1 cellular context compared by ENCODE assay signal in genomic region chr14:102584871-102585869, GRCh38.
A peak's percentile ranks its signal among the peaks of the same experiment; 100 is the strongest.
TF ChIP-seq lines count a peak whose summit lies in the region.

No MANE protein-coding gene starts in this region.

TF ChIP-seq in HepG2, 621 proteins besides CTCF, POLR2A, EP300 and RAD21 (continued from another document and continues in another):
- no peak for TF ChIP-seq HBP1 (CRISPR knock-in tag; IDR thresholded peaks at IDR 0.05; ENCODE audit: low read depth)
- TF ChIP-seq, protein P1, sequence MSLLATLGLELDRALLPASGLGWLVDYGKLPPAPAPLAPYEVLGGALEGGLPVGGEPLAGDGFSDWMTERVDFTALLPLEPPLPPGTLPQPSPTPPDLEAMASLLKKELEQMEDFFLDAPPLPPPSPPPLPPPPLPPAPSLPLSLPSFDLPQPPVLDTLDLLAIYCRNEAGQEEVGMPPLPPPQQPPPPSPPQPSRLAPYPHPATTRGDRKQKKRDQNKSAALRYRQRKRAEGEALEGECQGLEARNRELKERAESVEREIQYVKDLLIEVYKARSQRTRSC (CRISPR knock-in tag; IDR thresholded peaks at IDR 0.05; ENCODE audit: low read depth) = no peak
- no peak for TF ChIP-seq ZNF737 (CRISPR knock-in tag; IDR thresholded peaks at IDR 0.05; ENCODE audit: borderline replicate concordance)
- no peak for TF ChIP-seq MAZ (IDR thresholded peaks at IDR 0.05; ENCODE audit: borderline replicate concordance, low read depth, low read length)
- TF ChIP-seq MAZ (CRISPR knock-in tag; IDR thresholded peaks at IDR 0.05; ENCODE audit: low read depth) = no peak
- TF ChIP-seq SRY (CRISPR knock-in tag; IDR thresholded peaks at IDR 0.05) = no peak
- TF ChIP-seq ZNF20 (CRISPR knock-in tag; IDR thresholded peaks at IDR 0.05) = no peak
- TF ChIP-seq NR1H2 (CRISPR knock-in tag; IDR thresholded peaks at IDR 0.05; ENCODE audit: borderline replicate concordance, low read depth) = no peak
- TF ChIP-seq ZBTB46 (CRISPR knock-in tag; IDR thresholded peaks at IDR 0.05; ENCODE audit: borderline replicate concordance) = no peak
- no peak for TF ChIP-seq RXRB (CRISPR knock-in tag; IDR thresholded peaks at IDR 0.05; ENCODE audit: borderline replicate concordance)
- TF ChIP-seq HOXA7 (CRISPR knock-in tag; IDR thresholded peaks at IDR 0.05) = no peak
- 0 out of 2 replicates have a peak, but pooled peaks have one; percentile 50 for TF ChIP-seq MEF2D (CRISPR knock-in tag; IDR thresholded peaks at IDR 0.05)
- TF ChIP-seq HOXA5 (CRISPR knock-in tag; IDR thresholded peaks at IDR 0.05) = no peak
- TF ChIP-seq, protein P2, sequence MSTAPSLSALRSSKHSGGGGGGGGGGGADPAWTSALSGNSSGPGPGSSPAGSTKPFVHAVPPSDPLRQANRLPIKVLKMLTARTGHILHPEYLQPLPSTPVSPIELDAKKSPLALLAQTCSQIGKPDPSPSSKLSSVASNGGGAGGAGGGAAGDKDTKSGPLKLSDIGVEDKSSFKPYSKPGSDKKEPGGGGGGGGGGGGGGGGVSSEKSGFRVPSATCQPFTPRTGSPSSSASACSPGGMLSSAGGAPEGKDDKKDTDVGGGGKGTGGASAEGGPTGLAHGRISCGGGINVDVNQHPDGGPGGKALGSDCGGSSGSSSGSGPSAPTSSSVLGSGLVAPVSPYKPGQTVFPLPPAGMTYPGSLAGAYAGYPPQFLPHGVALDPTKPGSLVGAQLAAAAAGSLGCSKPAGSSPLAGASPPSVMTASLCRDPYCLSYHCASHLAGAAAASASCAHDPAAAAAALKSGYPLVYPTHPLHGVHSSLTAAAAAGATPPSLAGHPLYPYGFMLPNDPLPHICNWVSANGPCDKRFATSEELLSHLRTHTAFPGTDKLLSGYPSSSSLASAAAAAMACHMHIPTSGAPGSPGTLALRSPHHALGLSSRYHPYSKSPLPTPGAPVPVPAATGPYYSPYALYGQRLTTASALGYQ (CRISPR knock-in tag; IDR thresholded peaks at IDR 0.05) = no peak
- no peak; the same call in 1 of the 2 replicates for TF ChIP-seq THAP9 (CRISPR knock-in tag; IDR thresholded peaks at IDR 0.05; ENCODE audit: borderline replicate concordance)
- TF ChIP-seq BRD4 (CRISPR knock-in tag; IDR thresholded peaks at IDR 0.05) = peak; percentile 34; the same call in 1 of the 2 replicates
- TF ChIP-seq NBN (conservative IDR thresholded peaks at IDR 0.05) = no peak
- no peak for TF ChIP-seq KAT7 (CRISPR knock-in tag; IDR thresholded peaks at IDR 0.05; ENCODE audit: borderline replicate concordance)
- TF ChIP-seq CC2D1A (CRISPR knock-in tag; IDR thresholded peaks at IDR 0.05) = no peak
- no peak for TF ChIP-seq ISX (CRISPR knock-in tag; conservative IDR thresholded peaks at IDR 0.05)
- TF ChIP-seq PITX1 (CRISPR knock-in tag; IDR thresholded peaks at IDR 0.05) = 0 out of 2 replicates have a peak, but pooled peaks have one; percentile 9
- no peak for TF ChIP-seq TRAFD1 (CRISPR knock-in tag; IDR thresholded peaks at IDR 0.05; ENCODE audit: borderline replicate concordance)
- TF ChIP-seq KLF15 (CRISPR knock-in tag; IDR thresholded peaks at IDR 0.05; ENCODE audit: borderline replicate concordance) = no peak
- TF ChIP-seq MTF2 (CRISPR knock-in tag; IDR thresholded peaks at IDR 0.05; ENCODE audit: borderline replicate concordance) = 0 out of 2 replicates have a peak, but pooled peaks have one; percentile 46
- TF ChIP-seq ZNF775 (CRISPR knock-in tag; IDR thresholded peaks at IDR 0.05; ENCODE audit: borderline replicate concordance) = no peak
- no peak for TF ChIP-seq ZBTB3 (CRISPR knock-in tag; IDR thresholded peaks at IDR 0.05; ENCODE audit: borderline replicate concordance, low read depth)
- no peak for TF ChIP-seq MZF1 (CRISPR knock-in tag; IDR thresholded peaks at IDR 0.05; ENCODE audit: borderline replicate concordance)
- no peak for TF ChIP-seq GFI1 (CRISPR knock-in tag; IDR thresholded peaks at IDR 0.05; ENCODE audit: borderline replicate concordance)
- TF ChIP-seq MLLT10 (CRISPR knock-in tag; IDR thresholded peaks at IDR 0.05) = no peak
- no peak for TF ChIP-seq FIP1L1 (IDR thresholded peaks at IDR 0.05; ENCODE audit: borderline replicate concordance, insufficient read depth, low read depth, low read length)
- TF ChIP-seq ZNF343 (CRISPR knock-in tag; IDR thresholded peaks at IDR 0.05) = no peak
- no peak for TF ChIP-seq ZNF569 (CRISPR knock-in tag; IDR thresholded peaks at IDR 0.05; ENCODE audit: borderline replicate concordance)
- no peak for TF ChIP-seq TCF7 (IDR thresholded peaks at IDR 0.05; ENCODE audit: low read depth)
- no peak for TF ChIP-seq ZNF446 (CRISPR knock-in tag; IDR thresholded peaks at IDR 0.05)
- TF ChIP-seq, protein P3, sequence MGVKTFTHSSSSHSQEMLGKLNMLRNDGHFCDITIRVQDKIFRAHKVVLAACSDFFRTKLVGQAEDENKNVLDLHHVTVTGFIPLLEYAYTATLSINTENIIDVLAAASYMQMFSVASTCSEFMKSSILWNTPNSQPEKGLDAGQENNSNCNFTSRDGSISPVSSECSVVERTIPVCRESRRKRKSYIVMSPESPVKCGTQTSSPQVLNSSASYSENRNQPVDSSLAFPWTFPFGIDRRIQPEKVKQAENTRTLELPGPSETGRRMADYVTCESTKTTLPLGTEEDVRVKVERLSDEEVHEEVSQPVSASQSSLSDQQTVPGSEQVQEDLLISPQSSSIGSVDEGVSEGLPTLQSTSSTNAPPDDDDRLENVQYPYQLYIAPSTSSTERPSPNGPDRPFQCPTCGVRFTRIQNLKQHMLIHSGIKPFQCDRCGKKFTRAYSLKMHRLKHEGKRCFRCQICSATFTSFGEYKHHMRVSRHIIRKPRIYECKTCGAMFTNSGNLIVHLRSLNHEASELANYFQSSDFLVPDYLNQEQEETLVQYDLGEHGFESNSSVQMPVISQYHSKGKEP (CRISPR knock-in tag; IDR thresholded peaks at IDR 0.05) = no peak
- TF ChIP-seq MXI1 (IDR thresholded peaks at IDR 0.05; ENCODE audit: borderline replicate concordance, low read depth, low read length) = no peak
- no peak for TF ChIP-seq SKI (IDR thresholded peaks at IDR 0.05; ENCODE audit: partially characterized antibody)
- no peak for TF ChIP-seq ZFP36 (IDR thresholded peaks at IDR 0.05; ENCODE audit: borderline replicate concordance, low read depth, low read length, partially characterized antibody)
- no peak for TF ChIP-seq MED8 (CRISPR knock-in tag; IDR thresholded peaks at IDR 0.05; ENCODE audit: insufficient replicate concordance)
- TF ChIP-seq PRDM4 (CRISPR knock-in tag; IDR thresholded peaks at IDR 0.05; ENCODE audit: borderline replicate concordance) = no peak
- no peak for TF ChIP-seq KDM2A (CRISPR knock-in tag; IDR thresholded peaks at IDR 0.05; ENCODE audit: borderline replicate concordance, low read depth)
- TF ChIP-seq ZNF274 (CRISPR knock-in tag; IDR thresholded peaks at IDR 0.05) = peak; percentile 69; the same call in 1 of the 2 replicates
- TF ChIP-seq ZZZ3 (CRISPR knock-in tag; IDR thresholded peaks at IDR 0.05; ENCODE audit: borderline replicate concordance) = no peak
- no peak for TF ChIP-seq ZNF557 (CRISPR knock-in tag; IDR thresholded peaks at IDR 0.05)
- TF ChIP-seq NAIF1 (CRISPR knock-in tag; IDR thresholded peaks at IDR 0.05; ENCODE audit: borderline replicate concordance) = no peak
- TF ChIP-seq ZNF33A (CRISPR knock-in tag; IDR thresholded peaks at IDR 0.05; ENCODE audit: borderline replicate concordance) = no peak
- TF ChIP-seq, protein P4, sequence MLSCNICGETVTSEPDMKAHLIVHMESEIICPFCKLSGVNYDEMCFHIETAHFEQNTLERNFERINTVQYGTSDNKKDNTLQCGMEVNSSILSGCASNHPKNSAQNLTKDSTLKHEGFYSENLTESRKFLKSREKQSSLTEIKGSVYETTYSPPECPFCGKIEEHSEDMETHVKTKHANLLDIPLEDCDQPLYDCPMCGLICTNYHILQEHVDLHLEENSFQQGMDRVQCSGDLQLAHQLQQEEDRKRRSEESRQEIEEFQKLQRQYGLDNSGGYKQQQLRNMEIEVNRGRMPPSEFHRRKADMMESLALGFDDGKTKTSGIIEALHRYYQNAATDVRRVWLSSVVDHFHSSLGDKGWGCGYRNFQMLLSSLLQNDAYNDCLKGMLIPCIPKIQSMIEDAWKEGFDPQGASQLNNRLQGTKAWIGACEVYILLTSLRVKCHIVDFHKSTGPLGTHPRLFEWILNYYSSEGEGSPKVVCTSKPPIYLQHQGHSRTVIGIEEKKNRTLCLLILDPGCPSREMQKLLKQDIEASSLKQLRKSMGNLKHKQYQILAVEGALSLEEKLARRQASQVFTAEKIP (CRISPR knock-in tag; IDR thresholded peaks at IDR 0.05; ENCODE audit: borderline replicate concordance) = no peak
- no peak for TF ChIP-seq FOSL1 (CRISPR knock-in tag; IDR thresholded peaks at IDR 0.05; ENCODE audit: borderline replicate concordance)
- TF ChIP-seq RXRA (CRISPR knock-in tag; IDR thresholded peaks at IDR 0.05) = 0 out of 2 replicates have a peak, but pooled peaks have one; percentile 17
- no peak for TF ChIP-seq LCORL (IDR thresholded peaks at IDR 0.05)
- 0 out of 2 replicates have a peak, but pooled peaks have one; percentile 53 for TF ChIP-seq LCORL (CRISPR knock-in tag; IDR thresholded peaks at IDR 0.05)
- no peak for TF ChIP-seq ZNF432 (CRISPR knock-in tag; IDR thresholded peaks at IDR 0.05; ENCODE audit: borderline replicate concordance)
- no peak for TF ChIP-seq IKZF4 (CRISPR knock-in tag; IDR thresholded peaks at IDR 0.05; ENCODE audit: borderline replicate concordance, low read depth, not compliant biosample characterization)
- no peak for TF ChIP-seq MED1 (CRISPR knock-in tag; IDR thresholded peaks at IDR 0.05)
- TF ChIP-seq TMF1 (CRISPR knock-in tag; IDR thresholded peaks at IDR 0.05; ENCODE audit: low read depth) = no peak
- no peak for TF ChIP-seq REL (CRISPR knock-in tag; conservative IDR thresholded peaks at IDR 0.05)
- no peak for TF ChIP-seq ZNF616 (CRISPR knock-in tag; IDR thresholded peaks at IDR 0.05; ENCODE audit: low read depth)
